Comparison of ENCODE assay signal across 1 cellular context in genomic region chr1:235642943-235643371, GRCh38.
TF ChIP-seq lines count a peak whose summit lies in the region.

No MANE protein-coding gene starts in this region.

TF ChIP-seq in IMR-90, 13 proteins besides CTCF, POLR2A, EP300 and RAD21 (continued from another document):
- TF ChIP-seq CEBPB (IDR thresholded peaks at IDR 0.05; ENCODE audit: low read depth, low read length) (no peak), MAZ (IDR thresholded peaks at IDR 0.05; ENCODE audit: borderline replicate concordance, low read depth, low read length) (no peak), BHLHE40 (IDR thresholded peaks at IDR 0.05; ENCODE audit: low read depth, low read length) (no peak)
TF ChIP-seq in IMR-90: peak in this region for 0.
